Comparison of ENCODE assay signal across 24 cellular contexts in genomic region chr12:84732941-84733340, GRCh38.
DNase-seq lines count a peak whose midpoint lies in the region; ATAC-seq and TF ChIP-seq lines count a peak whose summit lies in the region.
"Had no signal": no experiment of that assay in that cellular context is flagged by ENCODE, and none has a peak within 500 bp of the region (broad histone marks: within the 10 kb centered on the region; RNA-seq: fewer than 3 reads in every experiment).

No MANE protein-coding gene starts in this region.

- CTCF ChIA-PET in WTC11 (lab: Charles Lee): no interaction called here
- CTCF ChIA-PET in activated naive CD4-positive, alpha-beta T cell treated with anti-CD3 and anti-CD28 coated beads for 36 hours (lab: Charles Lee): no interaction called here

- H3K27me3 Mint-ChIP-seq in GM23338 (ENCODE audit: insufficient read depth, low read depth, poor library complexity): no peaks in the 10 kb centered on the region
- H3K27me3 Mint-ChIP-seq in WTC11 (ENCODE audit: low read depth): no peaks in the 10 kb centered on the region
- no peaks in the 10 kb centered on the region for H3K27me3 Mint-ChIP-seq in activated naive CD4-positive, alpha-beta T cell treated with anti-CD3 and anti-CD28 coated beads for 36 hours (ENCODE audit: low read depth)
- H3K27me3 Mint-ChIP-seq: CD4-positive, alpha-beta memory T cell; CD4-positive, CD25-positive, alpha-beta regulatory T cell; CD8-positive, alpha-beta memory T cell had no signal

- H3K4me1 Mint-ChIP-seq in GM23338 (peaks cover 41% of the 10 kb centered on the region), WTC11 (peaks cover 68% of the 10 kb centered on the region)
- no peaks in the 10 kb centered on the region for H3K4me1 Mint-ChIP-seq in activated naive CD4-positive, alpha-beta T cell treated with anti-CD3 and anti-CD28 coated beads for 36 hours (ENCODE audit: low read depth)
- H3K4me1 Mint-ChIP-seq: CD14-positive monocyte; CD4-positive, alpha-beta memory T cell; CD4-positive, CD25-positive, alpha-beta regulatory T cell; CD8-positive, alpha-beta memory T cell had no signal

- peak overlapping the region; percentile 36 for H3K4me2 ChIP-seq in GM23338
- H3K4me2 ChIP-seq: BLaER1 had no signal

- H3K4me3 Mint-ChIP-seq in GM23338 (no peak overlapping the region), WTC11 (no peak overlapping the region)
- no peak overlapping the region for H3K4me3 Mint-ChIP-seq in activated naive CD4-positive, alpha-beta T cell treated with anti-CD3 and anti-CD28 coated beads for 36 hours
- H3K4me3 Mint-ChIP-seq: CD14-positive monocyte; CD4-positive, alpha-beta memory T cell; CD4-positive, CD25-positive, alpha-beta regulatory T cell; CD8-positive, alpha-beta memory T cell had no signal

- POLR2A ChIA-PET in WTC11 (lab: Charles Lee): no interaction called here

- intact Hi-C loops in left lung (cut with DNase I): no loop called here
- intact Hi-C loops in activated naive CD4-positive, alpha-beta T cell treated with anti-CD3 and anti-CD28 coated beads for 36 hours (cut with micrococcal nuclease): no loop called here

- no peaks in the 10 kb centered on the region for H3K36me3 Mint-ChIP-seq in GM23338 (ENCODE audit: low read depth)
- H3K36me3 Mint-ChIP-seq in WTC11: no peaks in the 10 kb centered on the region
- H3K36me3 Mint-ChIP-seq in activated naive CD4-positive, alpha-beta T cell treated with anti-CD3 and anti-CD28 coated beads for 36 hours (ENCODE audit: low read depth): no peaks in the 10 kb centered on the region
- H3K36me3 Mint-ChIP-seq: CD14-positive monocyte; CD4-positive, alpha-beta memory T cell; CD4-positive, CD25-positive, alpha-beta regulatory T cell; CD8-positive, alpha-beta memory T cell had no signal

- H3K9me3 Mint-ChIP-seq in GM23338: no peaks in the 10 kb centered on the region
- H3K9me3 Mint-ChIP-seq in WTC11: no peaks in the 10 kb centered on the region
- no peaks in the 10 kb centered on the region for H3K9me3 Mint-ChIP-seq in activated naive CD4-positive, alpha-beta T cell treated with anti-CD3 and anti-CD28 coated beads for 36 hours
- H3K9me3 Mint-ChIP-seq: CD14-positive monocyte had no signal

- H4K20me1 ChIP-seq in GM23338 (replicated peaks; ENCODE audit: insufficient read depth): no peaks in the 10 kb centered on the region
- H4K20me1 ChIP-seq: BLaER1 had no signal

- TF ChIP-seq CTCF in GM23338 (conservative IDR thresholded peaks at IDR 0.05; ENCODE audit: low read depth in 2 of 2) (no peak), WTC11 (IDR thresholded peaks at IDR 0.05) (no peak), epithelial cell of esophagus (IDR thresholded peaks at IDR 0.05; ENCODE audit: insufficient read depth, low read depth, low read length, missing control alignments) (no peak), left lung (IDR thresholded peaks at IDR 0.05) (no peak)

- no peaks in the 10 kb centered on the region for H3K9me3 ChIP-seq in left lung
- H3K9me3 ChIP-seq: BE2C, BLaER1 had no signal

- H3K4me1 ChIP-seq in GM23338 (ENCODE audit: insufficient read depth): peaks cover 59% of the 10 kb centered on the region
- no peaks in the 10 kb centered on the region for H3K4me1 ChIP-seq in left lung
- H3K4me1 ChIP-seq: BLaER1 had no signal

- H3K27ac ChIP-seq in GM23338 (ENCODE audit: low read depth): no peak overlapping the region
- no peak overlapping the region for H3K27ac ChIP-seq in left lung
- H3K27ac ChIP-seq: BLaER1 had no signal

- H3K27ac Mint-ChIP-seq in GM23338 (0 out of 2 replicates have a peak overlapping the region, but pooled peaks have one; percentile 13), WTC11 (peak overlapping the region; percentile 17; the same call in 1 of the 2 replicates)
- no peak overlapping the region for H3K27ac Mint-ChIP-seq in activated naive CD4-positive, alpha-beta T cell treated with anti-CD3 and anti-CD28 coated beads for 36 hours
- H3K27ac Mint-ChIP-seq: CD14-positive monocyte; CD4-positive, alpha-beta memory T cell; CD4-positive, CD25-positive, alpha-beta regulatory T cell; CD8-positive, alpha-beta memory T cell had no signal

- H3K4me3 ChIP-seq in GM23338 (no peak overlapping the region), epithelial cell of esophagus (ENCODE audit: low read length) (no peak overlapping the region), left lung (no peak overlapping the region)
- H3K4me3 ChIP-seq: BLaER1, GM12878 had no signal

- H3K79me2 ChIP-seq in GM23338 (replicated peaks; ENCODE audit: insufficient read depth): no peaks in the 10 kb centered on the region

- H3K36me3 ChIP-seq in GM23338 (ENCODE audit: insufficient read depth): no peaks in the 10 kb centered on the region
- no peaks in the 10 kb centered on the region for H3K36me3 ChIP-seq in left lung
- H3K36me3 ChIP-seq: BE2C, BLaER1 had no signal

- peaks cover 6% of the 10 kb centered on the region; the same call in 1 of the 2 replicates for H3F3A ChIP-seq in GM23338 (replicated peaks; ENCODE audit: low read depth)

- no peaks in the 10 kb centered on the region for H3K9me2 ChIP-seq in GM23338 (ENCODE audit: insufficient read depth)

- no peaks in the 10 kb centered on the region for H3K27me3 ChIP-seq in GM23338 (ENCODE audit: insufficient read depth)
- no peaks in the 10 kb centered on the region for H3K27me3 ChIP-seq in left lung
- H3K27me3 ChIP-seq: BE2C, BLaER1 had no signal

- DNase-seq in GM23338 (ENCODE audit: low spot score) (no peak), WTC11 (ENCODE audit: low spot score) (no peak), epithelial cell of esophagus (ENCODE audit: low read depth) (peak; percentile 2), NCI-H1930 (lab: John Stamatoyannopoulos, UW) (no peak), left lung (no peak)
- DNase-seq in activated naive CD4-positive, alpha-beta T cell treated with anti-CD3 and anti-CD28 coated beads for 36 hours: no peak
- DNase-seq: 8988T; ACHN; BE2C; C1 segment of cervical spinal cord; CD4-positive, alpha-beta memory T cell; CD4-positive, CD25-positive, alpha-beta regulatory T cell; CD8-positive, alpha-beta memory T cell; COR-L47; DMS 273 treated with DMSO at 0.1 percent for 48 hours; DMS153; DMS53; DMS79; DND-41; GF-D8 had no signal

- ATAC-seq in GM23338: no peak
- ATAC-seq in WTC11: no peak
- ATAC-seq in HG02981 (IDR thresholded peaks at IDR 0.05; ENCODE audit: unreplicated experiment): no peak
- ATAC-seq in left lung: no peak
- ATAC-seq: GM12878 had no signal

- H2AFZ ChIP-seq in GM23338: no peak overlapping the region

TF ChIP-seq in GM23338, 12 proteins besides CTCF, POLR2A, EP300 and RAD21:
- no peak for TF ChIP-seq ZNF331 (CRISPR knock-in tag; IDR thresholded peaks at IDR 0.05; ENCODE audit: low read depth)
- no peak for TF ChIP-seq CREB1 (CRISPR knock-in tag; IDR thresholded peaks at IDR 0.05; ENCODE audit: low read depth)

TF ChIP-seq in WTC11, 78 proteins besides CTCF, POLR2A, EP300 and RAD21 (continues in another document):
- TF ChIP-seq ZNF512 (CRISPR knock-in tag; IDR thresholded peaks at IDR 0.05; ENCODE audit: borderline replicate concordance): no peak
- TF ChIP-seq FOXK1 (CRISPR knock-in tag; IDR thresholded peaks at IDR 0.05): no peak
- TF ChIP-seq, protein P1, sequence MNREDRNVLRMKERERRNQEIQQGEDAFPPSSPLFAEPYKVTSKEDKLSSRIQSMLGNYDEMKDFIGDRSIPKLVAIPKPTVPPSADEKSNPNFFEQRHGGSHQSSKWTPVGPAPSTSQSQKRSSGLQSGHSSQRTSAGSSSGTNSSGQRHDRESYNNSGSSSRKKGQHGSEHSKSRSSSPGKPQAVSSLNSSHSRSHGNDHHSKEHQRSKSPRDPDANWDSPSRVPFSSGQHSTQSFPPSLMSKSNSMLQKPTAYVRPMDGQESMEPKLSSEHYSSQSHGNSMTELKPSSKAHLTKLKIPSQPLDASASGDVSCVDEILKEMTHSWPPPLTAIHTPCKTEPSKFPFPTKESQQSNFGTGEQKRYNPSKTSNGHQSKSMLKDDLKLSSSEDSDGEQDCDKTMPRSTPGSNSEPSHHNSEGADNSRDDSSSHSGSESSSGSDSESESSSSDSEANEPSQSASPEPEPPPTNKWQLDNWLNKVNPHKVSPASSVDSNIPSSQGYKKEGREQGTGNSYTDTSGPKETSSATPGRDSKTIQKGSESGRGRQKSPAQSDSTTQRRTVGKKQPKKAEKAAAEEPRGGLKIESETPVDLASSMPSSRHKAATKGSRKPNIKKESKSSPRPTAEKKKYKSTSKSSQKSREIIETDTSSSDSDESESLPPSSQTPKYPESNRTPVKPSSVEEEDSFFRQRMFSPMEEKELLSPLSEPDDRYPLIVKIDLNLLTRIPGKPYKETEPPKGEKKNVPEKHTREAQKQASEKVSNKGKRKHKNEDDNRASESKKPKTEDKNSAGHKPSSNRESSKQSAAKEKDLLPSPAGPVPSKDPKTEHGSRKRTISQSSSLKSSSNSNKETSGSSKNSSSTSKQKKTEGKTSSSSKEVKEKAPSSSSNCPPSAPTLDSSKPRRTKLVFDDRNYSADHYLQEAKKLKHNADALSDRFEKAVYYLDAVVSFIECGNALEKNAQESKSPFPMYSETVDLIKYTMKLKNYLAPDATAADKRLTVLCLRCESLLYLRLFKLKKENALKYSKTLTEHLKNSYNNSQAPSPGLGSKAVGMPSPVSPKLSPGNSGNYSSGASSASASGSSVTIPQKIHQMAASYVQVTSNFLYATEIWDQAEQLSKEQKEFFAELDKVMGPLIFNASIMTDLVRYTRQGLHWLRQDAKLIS (CRISPR knock-in tag; IDR thresholded peaks at IDR 0.05; ENCODE audit: borderline replicate concordance): no peak
- no peak for TF ChIP-seq IRF2 (CRISPR knock-in tag; IDR thresholded peaks at IDR 0.05; ENCODE audit: borderline replicate concordance, low read depth)
- no peak for TF ChIP-seq ATF1 (CRISPR knock-in tag; IDR thresholded peaks at IDR 0.05)
- TF ChIP-seq EMX1 (CRISPR knock-in tag; IDR thresholded peaks at IDR 0.05): no peak
- no peak for TF ChIP-seq MYBL2 (CRISPR knock-in tag; IDR thresholded peaks at IDR 0.05)
